ENCODE assay signal across 23 cellular contexts in genomic region chr5:132383984-132384383, GRCh38.
"Had no signal": no experiment of that assay in that cellular context is flagged by ENCODE, and none has a peak within 500 bp of the region (broad histone marks: within the 10 kb centered on the region; RNA-seq: fewer than 3 reads in every experiment).

No MANE protein-coding gene starts in this region.

- H3K9ac ChIP-seq: KMS-11 had no signal

- H3K9me3 ChIP-seq: SJCRH30 had no signal

- ATAC-seq: HepG2, K562, Panc1, PC-3, SK-N-SH treated with all-trans-retinoic acid at 6 μM for 48 hours had no signal

- H3K4me2 ChIP-seq: KMS-11 had no signal

- H3K27me3 ChIP-seq: SJCRH30 had no signal

- H3K4me3 ChIP-seq: K562, SJCRH30 had no signal

- H3K27ac ChIP-seq: KMS-11, SJCRH30 had no signal

- H3K36me3 ChIP-seq: SJCRH30 had no signal

- DNase-seq: Kasumi-1; MM.1S; NCI-H1092 treated with DMSO at 0.1 percent for 48 hours; NCI-H1436; NCI-H187; NCI-H2029; NCI-H2081 treated with DMSO at 0.1 percent for 48 hours; NCI-H2171; NCI-H226; NCI-H446; NCI-H510A; NCI-H524 treated with DMSO at 0.1 percent for 48 hours; NCI-H69; NCI-H774; NK-92 treated with Interleukin-12 subunit alpha and Interleukin-12 subunit beta, amount 100 ng/mL, for 24 hours; PC-3; SHP77 treated with DMSO at 0.1 percent for 48 hours; SJCRH30 had no signal
